Comparison of ENCODE assay signal across 1 cellular context in the genomic region with DNA sequence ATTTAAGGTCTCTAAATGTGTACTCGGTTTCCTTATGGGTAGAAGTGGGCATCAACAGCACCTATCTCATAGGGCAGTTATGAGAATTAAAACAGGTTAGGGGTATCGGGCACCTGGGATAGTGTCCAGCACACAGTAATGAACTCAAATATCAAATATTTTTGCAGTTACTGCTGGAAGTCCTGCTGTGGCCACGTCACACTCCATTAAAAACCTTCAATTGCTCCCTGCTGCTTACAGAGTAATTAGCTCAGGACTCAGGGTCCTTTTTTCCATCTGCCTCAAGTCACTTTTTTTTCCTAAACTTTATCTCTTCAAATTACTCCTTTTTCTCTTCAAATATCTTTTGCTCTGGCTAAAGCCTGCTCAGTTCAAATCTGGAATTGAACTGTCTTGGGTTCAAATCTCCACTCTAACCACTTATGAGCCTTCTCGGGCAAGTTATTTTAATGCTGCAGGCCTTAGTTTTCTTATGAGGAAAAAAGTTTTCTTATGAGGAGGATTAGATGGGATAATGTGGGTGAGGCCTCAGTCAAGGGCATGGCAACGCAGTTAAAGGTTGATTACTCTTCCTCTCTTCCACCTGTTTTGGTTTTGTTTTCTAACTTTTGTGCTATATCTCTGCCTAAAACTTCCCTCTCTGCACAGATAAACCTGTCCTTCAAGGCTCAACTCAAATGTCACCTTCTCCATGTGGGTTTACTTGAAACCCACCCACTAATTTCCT.
TF ChIP-seq lines count a peak whose summit lies in the region.

No MANE protein-coding gene starts in this region.

TF ChIP-seq in HepG2, 621 proteins besides CTCF, POLR2A, EP300 and RAD21 (continued from another document and continues in another):
- TF ChIP-seq, protein P1, sequence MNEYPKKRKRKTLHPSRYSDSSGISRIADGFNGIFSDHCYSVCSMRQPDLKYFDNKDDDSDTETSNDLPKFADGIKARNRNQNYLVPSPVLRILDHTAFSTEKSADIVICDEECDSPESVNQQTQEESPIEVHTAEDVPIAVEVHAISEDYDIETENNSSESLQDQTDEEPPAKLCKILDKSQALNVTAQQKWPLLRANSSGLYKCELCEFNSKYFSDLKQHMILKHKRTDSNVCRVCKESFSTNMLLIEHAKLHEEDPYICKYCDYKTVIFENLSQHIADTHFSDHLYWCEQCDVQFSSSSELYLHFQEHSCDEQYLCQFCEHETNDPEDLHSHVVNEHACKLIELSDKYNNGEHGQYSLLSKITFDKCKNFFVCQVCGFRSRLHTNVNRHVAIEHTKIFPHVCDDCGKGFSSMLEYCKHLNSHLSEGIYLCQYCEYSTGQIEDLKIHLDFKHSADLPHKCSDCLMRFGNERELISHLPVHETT (CRISPR knock-in tag; conservative IDR thresholded peaks at IDR 0.05) = no peak
- TF ChIP-seq SALL2 (CRISPR knock-in tag; IDR thresholded peaks at IDR 0.05) (no peak), ZFP36L2 (CRISPR knock-in tag; IDR thresholded peaks at IDR 0.05) (no peak), NBN (conservative IDR thresholded peaks at IDR 0.05) (no peak), BRF2 (CRISPR knock-in tag; IDR thresholded peaks at IDR 0.05) (no peak), ZBTB14 (CRISPR knock-in tag; IDR thresholded peaks at IDR 0.05) (no peak), SP5 (CRISPR knock-in tag; IDR thresholded peaks at IDR 0.05; ENCODE audit: borderline replicate concordance, low read depth) (0 out of 2 replicates have a peak, but pooled peaks have one; percentile 23), SP2 (CRISPR knock-in tag; IDR thresholded peaks at IDR 0.05) (no peak), BHLHE40 (IDR thresholded peaks at IDR 0.05; ENCODE audit: low read length) (no peak), IKZF5 (CRISPR knock-in tag; IDR thresholded peaks at IDR 0.05) (no peak), EZH2 (conservative IDR thresholded peaks at IDR 0.05; ENCODE audit: low read depth, low read length) (no peak), MLLT10 (CRISPR knock-in tag; IDR thresholded peaks at IDR 0.05) (no peak), ZMYM3 (CRISPR knock-in tag; IDR thresholded peaks at IDR 0.05) (no peak), NFRKB (IDR thresholded peaks at IDR 0.05) (no peak), ZNF230 (CRISPR knock-in tag; IDR thresholded peaks at IDR 0.05) (no peak), ZNF331 (CRISPR knock-in tag; IDR thresholded peaks at IDR 0.05) (no peak), KAT7 (CRISPR knock-in tag; IDR thresholded peaks at IDR 0.05; ENCODE audit: borderline replicate concordance) (no peak), RNF2 (conservative IDR thresholded peaks at IDR 0.05; ENCODE audit: low read depth) (no peak), NR0B2 (CRISPR knock-in tag; IDR thresholded peaks at IDR 0.05) (no peak), ZBTB44 (CRISPR knock-in tag; IDR thresholded peaks at IDR 0.05) (no peak), ZNF33A (CRISPR knock-in tag; IDR thresholded peaks at IDR 0.05; ENCODE audit: borderline replicate concordance) (0 out of 2 replicates have a peak, but pooled peaks have one; percentile 15), ZNF317 (CRISPR knock-in tag; IDR thresholded peaks at IDR 0.05) (no peak), ELK4 (CRISPR knock-in tag; IDR thresholded peaks at IDR 0.05; ENCODE audit: borderline replicate concordance) (no peak), NAIF1 (CRISPR knock-in tag; IDR thresholded peaks at IDR 0.05; ENCODE audit: borderline replicate concordance) (no peak), TEAD2 (CRISPR knock-in tag; IDR thresholded peaks at IDR 0.05) (0 out of 2 replicates have a peak, but pooled peaks have one; percentile 18), KDM2A (CRISPR knock-in tag; IDR thresholded peaks at IDR 0.05; ENCODE audit: borderline replicate concordance, low read depth) (no peak), CERS6 (CRISPR knock-in tag; IDR thresholded peaks at IDR 0.05) (no peak)
- TF ChIP-seq, protein P2, sequence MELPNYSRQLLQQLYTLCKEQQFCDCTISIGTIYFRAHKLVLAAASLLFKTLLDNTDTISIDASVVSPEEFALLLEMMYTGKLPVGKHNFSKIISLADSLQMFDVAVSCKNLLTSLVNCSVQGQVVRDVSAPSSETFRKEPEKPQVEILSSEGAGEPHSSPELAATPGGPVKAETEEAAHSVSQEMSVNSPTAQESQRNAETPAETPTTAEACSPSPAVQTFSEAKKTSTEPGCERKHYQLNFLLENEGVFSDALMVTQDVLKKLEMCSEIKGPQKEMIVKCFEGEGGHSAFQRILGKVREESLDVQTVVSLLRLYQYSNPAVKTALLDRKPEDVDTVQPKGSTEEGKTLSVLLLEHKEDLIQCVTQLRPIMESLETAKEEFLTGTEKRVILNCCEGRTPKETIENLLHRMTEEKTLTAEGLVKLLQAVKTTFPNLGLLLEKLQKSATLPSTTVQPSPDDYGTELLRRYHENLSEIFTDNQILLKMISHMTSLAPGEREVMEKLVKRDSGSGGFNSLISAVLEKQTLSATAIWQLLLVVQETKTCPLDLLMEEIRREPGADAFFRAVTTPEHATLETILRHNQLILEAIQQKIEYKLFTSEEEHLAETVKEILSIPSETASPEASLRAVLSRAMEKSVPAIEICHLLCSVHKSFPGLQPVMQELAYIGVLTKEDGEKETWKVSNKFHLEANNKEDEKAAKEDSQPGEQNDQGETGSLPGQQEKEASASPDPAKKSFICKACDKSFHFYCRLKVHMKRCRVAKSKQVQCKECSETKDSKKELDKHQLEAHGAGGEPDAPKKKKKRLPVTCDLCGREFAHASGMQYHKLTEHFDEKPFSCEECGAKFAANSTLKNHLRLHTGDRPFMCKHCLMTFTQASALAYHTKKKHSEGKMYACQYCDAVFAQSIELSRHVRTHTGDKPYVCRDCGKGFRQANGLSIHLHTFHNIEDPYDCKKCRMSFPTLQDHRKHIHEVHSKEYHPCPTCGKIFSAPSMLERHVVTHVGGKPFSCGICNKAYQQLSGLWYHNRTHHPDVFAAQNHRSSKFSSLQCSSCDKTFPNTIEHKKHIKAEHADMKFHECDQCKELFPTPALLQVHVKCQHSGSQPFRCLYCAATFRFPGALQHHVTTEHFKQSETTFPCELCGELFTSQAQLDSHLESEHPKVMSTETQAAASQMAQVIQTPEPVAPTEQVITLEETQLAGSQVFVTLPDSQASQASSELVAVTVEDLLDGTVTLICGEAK (IDR thresholded peaks at IDR 0.05) = no peak
- TF ChIP-seq, protein P2 (CRISPR knock-in tag; IDR thresholded peaks at IDR 0.05) = no peak
- TF ChIP-seq, protein P3, sequence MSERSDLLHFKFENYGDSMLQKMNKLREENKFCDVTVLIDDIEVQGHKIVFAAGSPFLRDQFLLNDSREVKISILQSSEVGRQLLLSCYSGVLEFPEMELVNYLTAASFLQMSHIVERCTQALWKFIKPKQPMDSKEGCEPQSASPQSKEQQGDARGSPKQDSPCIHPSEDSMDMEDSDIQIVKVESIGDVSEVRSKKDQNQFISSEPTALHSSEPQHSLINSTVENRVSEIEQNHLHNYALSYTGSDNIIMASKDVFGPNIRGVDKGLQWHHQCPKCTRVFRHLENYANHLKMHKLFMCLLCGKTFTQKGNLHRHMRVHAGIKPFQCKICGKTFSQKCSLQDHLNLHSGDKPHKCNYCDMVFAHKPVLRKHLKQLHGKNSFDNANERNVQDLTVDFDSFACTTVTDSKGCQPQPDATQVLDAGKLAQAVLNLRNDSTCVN (CRISPR knock-in tag; IDR thresholded peaks at IDR 0.05; ENCODE audit: borderline replicate concordance) = no peak
- TF ChIP-seq, protein P4, sequence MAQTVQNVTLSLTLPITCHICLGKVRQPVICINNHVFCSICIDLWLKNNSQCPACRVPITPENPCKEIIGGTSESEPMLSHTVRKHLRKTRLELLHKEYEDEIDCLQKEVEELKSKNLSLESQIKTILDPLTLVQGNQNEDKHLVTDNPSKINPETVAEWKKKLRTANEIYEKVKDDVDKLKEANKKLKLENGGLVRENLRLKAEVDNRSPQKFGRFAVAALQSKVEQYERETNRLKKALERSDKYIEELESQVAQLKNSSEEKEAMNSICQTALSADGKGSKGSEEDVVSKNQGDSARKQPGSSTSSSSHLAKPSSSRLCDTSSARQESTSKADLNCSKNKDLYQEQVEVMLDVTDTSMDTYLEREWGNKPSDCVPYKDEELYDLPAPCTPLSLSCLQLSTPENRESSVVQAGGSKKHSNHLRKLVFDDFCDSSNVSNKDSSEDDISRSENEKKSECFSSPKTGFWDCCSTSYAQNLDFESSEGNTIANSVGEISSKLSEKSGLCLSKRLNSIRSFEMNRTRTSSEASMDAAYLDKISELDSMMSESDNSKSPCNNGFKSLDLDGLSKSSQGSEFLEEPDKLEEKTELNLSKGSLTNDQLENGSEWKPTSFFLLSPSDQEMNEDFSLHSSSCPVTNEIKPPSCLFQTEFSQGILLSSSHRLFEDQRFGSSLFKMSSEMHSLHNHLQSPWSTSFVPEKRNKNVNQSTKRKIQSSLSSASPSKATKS (CRISPR knock-in tag; IDR thresholded peaks at IDR 0.05) = no peak
